ENCODE assay signal across 24 cellular contexts in genomic region chr13:49524740-49525501, GRCh38. TPM values are rescaled to one million over a fixed set of nuclear protein-coding genes. Genes with fewer than 3 reads are reported as not detected.
DNase-seq lines count a peak whose midpoint lies in the region; ATAC-seq and TF ChIP-seq lines count a peak whose summit lies in the region.
"Had no signal": no experiment of that assay in that cellular context is flagged by ENCODE, and none has a peak within 500 bp of the region (broad histone marks: within the 10 kb centered on the region; RNA-seq: fewer than 3 reads in every experiment).

No MANE protein-coding gene starts in this region.

- POLR2A ChIA-PET in activated CD4-positive, alpha-beta T cell treated with anti-CD3 and anti-CD28 coated beads for 36 hours (lab: Charles Lee), result interaction anchor here (0.7 kb wide), 1 partner anchor 224 kb away, joined by 3 read pairs; no protein-coding TSS in a partner anchor

- H3K36me3 Mint-ChIP-seq in activated CD4-positive, alpha-beta T cell treated with anti-CD3 and anti-CD28 coated beads for 36 hours (ENCODE audit: low read depth), result peaks cover 32% of the 10 kb centered on the region
- H3K36me3 Mint-ChIP-seq in central memory CD8-positive, alpha-beta T cell (ENCODE audit: insufficient read depth), result peaks cover 51% of the 10 kb centered on the region
- peaks cover 6% of the 10 kb centered on the region for H3K36me3 Mint-ChIP-seq in progenitor cell of endocrine pancreas (ENCODE audit: insufficient read depth)

- no peak for DNase-seq in activated CD4-positive, alpha-beta T cell treated with anti-CD3 and anti-CD28 coated beads for 36 hours
- no peak for DNase-seq in activated CD4-positive, alpha-beta T cell treated with anti-CD3 and anti-CD28 coated beads, Interleukin-2, amount 50 U/mL, for 48 hours
- peak; percentile 16 for DNase-seq in M059J (ENCODE audit: low read depth)
- DNase-seq in central memory CD8-positive, alpha-beta T cell (ENCODE audit: low spot score in 2 of 2), result no peak
- no peak for DNase-seq in progenitor cell of endocrine pancreas (ENCODE audit: low spot score, unreplicated experiment)
- DNase-seq in NCI-H510A (lab: John Stamatoyannopoulos, UW), result no peak
- DNase-seq: 8988T; activated naive CD4-positive, alpha-beta T cell; activated T-cell treated with anti-CD3 and anti-CD28 coated beads, Interleukin-2, amount 50 U/mL, for 1 hour; Calu3; GOT3; hippocampal formation; MM.1S; NCI-H1105 treated with DMSO at 0.1 percent for 48 hours; NCI-H187 treated with DMSO at 0.1 percent for 48 hours; NCI-H526; stimulated activated naive CD4-positive, alpha-beta T cell treated with Interleukin-2 at 50 U/mL for 16 hours; testis; uterus had no signal

- intact Hi-C loops in activated CD4-positive, alpha-beta T cell treated with anti-CD3 and anti-CD28 coated beads for 36 hours (cut with DNase I, micrococcal nuclease), result no loop called here

- no peaks in the 10 kb centered on the region for H3K4me1 Mint-ChIP-seq in activated CD4-positive, alpha-beta T cell treated with anti-CD3 and anti-CD28 coated beads for 36 hours
- no peaks in the 10 kb centered on the region for H3K4me1 Mint-ChIP-seq in central memory CD8-positive, alpha-beta T cell
- H3K4me1 Mint-ChIP-seq in progenitor cell of endocrine pancreas (ENCODE audit: low read depth), result no peaks in the 10 kb centered on the region
- H3K4me1 Mint-ChIP-seq: brain had no signal

- peak; percentile 44 for ATAC-seq in activated CD4-positive, alpha-beta T cell treated with anti-CD3 and anti-CD28 coated beads for 36 hours
- peak; percentile 36 for ATAC-seq in central memory CD8-positive, alpha-beta T cell (replicated peaks; ENCODE audit: extremely low read depth, poor library complexity, severe bottlenecking)
- no peak for ATAC-seq in HG03571 (IDR thresholded peaks at IDR 0.05; ENCODE audit: unreplicated experiment)
- no peak for ATAC-seq in GM19351 (IDR thresholded peaks at IDR 0.05; ENCODE audit: unreplicated experiment)
- ATAC-seq: activated CD4-positive, CD25-positive, alpha-beta regulatory T cell treated with anti-CD3 and anti-CD28 coated beads, Interleukin-2, amount 50 U/mL, for 24 hours had no signal

- H3K4me3 Mint-ChIP-seq in activated CD4-positive, alpha-beta T cell treated with anti-CD3 and anti-CD28 coated beads for 36 hours, result no peak overlapping the region
- no peak overlapping the region for H3K4me3 Mint-ChIP-seq in central memory CD8-positive, alpha-beta T cell
- no peak overlapping the region for H3K4me3 Mint-ChIP-seq in progenitor cell of endocrine pancreas (ENCODE audit: low read depth)
- H3K4me3 Mint-ChIP-seq: brain; natural killer cell treated with Interleukin-12 subunit alpha and Interleukin-12 subunit beta and Interleukin-15 and Interleukin-18, amount 100 ng/mL, for 72 hours had no signal

- no peaks in the 10 kb centered on the region for H3K27me3 Mint-ChIP-seq in activated CD4-positive, alpha-beta T cell treated with anti-CD3 and anti-CD28 coated beads for 36 hours
- H3K27me3 Mint-ChIP-seq in central memory CD8-positive, alpha-beta T cell, result no peaks in the 10 kb centered on the region
- no peaks in the 10 kb centered on the region for H3K27me3 Mint-ChIP-seq in progenitor cell of endocrine pancreas
- H3K27me3 Mint-ChIP-seq: brain; natural killer cell treated with Interleukin-12 subunit alpha and Interleukin-12 subunit beta and Interleukin-15 and Interleukin-18, amount 100 ng/mL, for 72 hours had no signal

- CTCF ChIA-PET in activated CD4-positive, alpha-beta T cell treated with anti-CD3 and anti-CD28 coated beads for 36 hours (lab: Charles Lee), result interaction anchor here (1.0 to 1.1 kb wide), 2 partner anchors 16 to 54 kb away, joined by 3 read pairs; no protein-coding TSS in a partner anchor

- no peak for TF ChIP-seq CTCF in progenitor cell of endocrine pancreas (IDR thresholded peaks at IDR 0.05; ENCODE audit: unreplicated experiment)

- H3K27ac Mint-ChIP-seq in activated CD4-positive, alpha-beta T cell treated with anti-CD3 and anti-CD28 coated beads for 36 hours, result no peak overlapping the region
- no peak overlapping the region for H3K27ac Mint-ChIP-seq in central memory CD8-positive, alpha-beta T cell (ENCODE audit: low read depth)
- peak overlapping the region; percentile 29 for H3K27ac Mint-ChIP-seq in progenitor cell of endocrine pancreas
- H3K27ac Mint-ChIP-seq: brain; natural killer cell treated with Interleukin-12 subunit alpha and Interleukin-12 subunit beta and Interleukin-15 and Interleukin-18, amount 100 ng/mL, for 72 hours had no signal

- H3K9me3 Mint-ChIP-seq in activated CD4-positive, alpha-beta T cell treated with anti-CD3 and anti-CD28 coated beads for 36 hours (ENCODE audit: low read depth), result no peaks in the 10 kb centered on the region
- H3K9me3 Mint-ChIP-seq in central memory CD8-positive, alpha-beta T cell, result no peaks in the 10 kb centered on the region
- no peaks in the 10 kb centered on the region for H3K9me3 Mint-ChIP-seq in progenitor cell of endocrine pancreas (ENCODE audit: low read depth)
- H3K9me3 Mint-ChIP-seq: brain; natural killer cell treated with Interleukin-12 subunit alpha and Interleukin-12 subunit beta and Interleukin-15 and Interleukin-18, amount 100 ng/mL, for 72 hours had no signal

RNA-seq across cellular contexts. Expression of gene PHF11, which starts 29.2 kb away (rescaled TPM):
- 100 to 1,000 TPM in 1 of 2 experiments, 10 to 100 TPM in 1; 84.0 to 106 TPM for total RNA-seq in activated CD4-positive, alpha-beta T cell treated with anti-CD3 and anti-CD28 coated beads for 36 hours
- 48.3 and 55.6 TPM in 2 replicates for total RNA-seq in M059J (2014; rRNA removed; shearing (Covaris generic))
- 34.3 and 35.2 TPM in 2 replicates for total RNA-seq in progenitor cell of endocrine pancreas

Comparison
In these comparisons a context has a peak if more than half of its experiments do, and no peak if none do; other contexts are left out.
1. ATAC-seq: peak in activated CD4-positive, alpha-beta T cell treated with anti-CD3 and anti-CD28 coated beads for 36 hours (single experiment) and central memory CD8-positive, alpha-beta T cell (single experiment); none in HG03571 (single experiment) and GM19351 (single experiment).